Comparison of ENCODE assay signal across 9 cellular contexts in the genomic region with DNA sequence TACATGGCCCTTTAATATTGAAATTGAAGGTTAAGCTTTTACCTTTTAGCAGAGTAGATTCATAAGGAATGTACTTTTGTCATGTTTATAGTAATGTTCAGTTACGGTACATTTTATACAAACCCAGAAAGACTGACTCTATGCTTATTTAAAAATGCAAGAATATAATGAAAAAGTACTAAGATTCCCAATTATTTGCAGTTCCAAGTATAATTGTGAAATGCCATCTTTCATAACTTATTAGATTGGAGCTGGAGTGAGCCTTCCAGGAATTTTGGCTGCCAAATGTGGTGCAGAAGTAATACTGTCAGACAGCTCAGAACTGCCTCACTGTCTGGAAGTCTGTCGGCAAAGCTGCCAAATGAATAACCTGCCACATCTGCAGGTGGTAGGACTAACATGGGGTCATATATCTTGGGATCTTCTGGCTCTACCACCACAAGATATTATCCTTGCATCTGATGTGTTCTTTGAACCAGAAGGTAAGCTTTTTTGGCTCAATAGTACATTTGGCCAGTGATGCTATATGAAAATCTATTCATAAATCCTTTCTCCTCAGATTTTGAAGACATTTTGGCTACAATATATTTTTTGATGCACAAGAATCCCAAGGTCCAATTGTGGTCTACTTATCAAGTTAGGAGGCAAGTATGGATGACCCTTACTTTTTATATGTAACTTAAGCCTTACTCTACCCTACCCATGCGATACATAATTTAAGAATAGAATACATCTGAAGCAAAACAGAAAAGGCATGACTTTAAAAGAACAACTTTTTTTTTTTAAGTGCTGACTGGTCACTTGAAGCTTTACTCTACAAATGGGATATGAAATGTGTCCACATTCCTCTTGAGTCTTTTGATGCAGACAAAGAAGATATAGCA. TPM values are rescaled to one million over a fixed set of nuclear protein-coding genes. Genes with fewer than 3 reads are reported as not detected.
DNase-seq lines count a peak whose midpoint lies in the region; ATAC-seq and TF ChIP-seq lines count a peak whose summit lies in the region.
"Had no signal": no experiment of that assay in that cellular context is flagged by ENCODE, and none has a peak within 500 bp of the region (broad histone marks: within the 10 kb centered on the region; RNA-seq: fewer than 3 reads in every experiment).

No MANE protein-coding gene starts in this region.

- peak overlapping the region; percentile 42 for H3K27ac ChIP-seq in CD4-positive, CD25-positive, alpha-beta regulatory T cell (ENCODE audit: insufficient read depth, low read length, poor library complexity, severe bottlenecking)
- H3K27ac ChIP-seq in H9 (ENCODE audit: insufficient read length, low read depth, low read length) (no peak overlapping the region), mesodermal cell (ENCODE audit: low read depth, low read length, severe bottlenecking) (peak overlapping the region; percentile 4), body of pancreas (peak overlapping the region in 1 of 4 donors; percentile 7)

- peaks cover under 1% of the 10 kb centered on the region for H3K79me1 ChIP-seq in H9 (ENCODE audit: insufficient read depth, low read depth, low read length, poor library complexity, severe bottlenecking)

- no peak overlapping the region for H4K8ac ChIP-seq in H9 (replicated peaks; ENCODE audit: insufficient read length, low read depth, low read length)

- peaks cover 44% of the 10 kb centered on the region for H3K36me3 Mint-ChIP-seq in CD4-positive, CD25-positive, alpha-beta regulatory T cell
- H3K36me3 Mint-ChIP-seq in H9 (ENCODE audit: insufficient read depth in 1 of 3, low read depth in 3 of 3), result peaks cover 39 to 66% (median 45%) of the 10 kb centered on the region in 3 experiments
- peaks cover 72% of the 10 kb centered on the region for H3K36me3 Mint-ChIP-seq in activated CD8-positive, alpha-beta T cell treated with anti-CD3 and anti-CD28 coated beads for 36 hours (ENCODE audit: low read depth)

- no peak overlapping the region for H3K56ac ChIP-seq in H9 (ENCODE audit: insufficient read length, low read depth, low read length)

- no peak overlapping the region for H2BK120ac ChIP-seq in H9 (ENCODE audit: low read depth, low read length, poor library complexity, severe bottlenecking)

- H3K14ac ChIP-seq in H9 (ENCODE audit: insufficient read depth, low read length), result no peak overlapping the region

- no peak overlapping the region for H4K91ac ChIP-seq in H9 (ENCODE audit: insufficient read length, low read depth, low read length)

- H3K27me3 Mint-ChIP-seq in CD4-positive, CD25-positive, alpha-beta regulatory T cell, result peaks cover 6% of the 10 kb centered on the region
- peaks cover 2% of the 10 kb centered on the region for H3K27me3 Mint-ChIP-seq in H9 (ENCODE audit: low read depth)
- no peaks in the 10 kb centered on the region for H3K27me3 Mint-ChIP-seq in activated CD8-positive, alpha-beta T cell treated with anti-CD3 and anti-CD28 coated beads for 36 hours

- TF ChIP-seq POLR2A in body of pancreas (IDR thresholded peaks at IDR 0.05), result peak in 1 of 3 donors; percentile 13

- peaks cover 77% of the 10 kb centered on the region for H3K4me1 ChIP-seq in CD4-positive, CD25-positive, alpha-beta regulatory T cell (ENCODE audit: control insufficient read depth, insufficient read depth, low read length, poor library complexity, severe bottlenecking)
- H3K4me1 ChIP-seq in H9 (ENCODE audit: insufficient read depth, low read length) (no peaks in the 10 kb centered on the region), mesodermal cell (ENCODE audit: control insufficient read depth, insufficient read depth, low read length, poor library complexity, severe bottlenecking) (peaks cover 11% of the 10 kb centered on the region), body of pancreas (peaks cover 62% of the 10 kb centered on the region)

- peaks cover 0 to 3% (median 0%) of the 10 kb centered on the region in 7 donors for H3K9me3 Mint-ChIP-seq in CD4-positive, CD25-positive, alpha-beta regulatory T cell
- peaks cover 3 to 7% of the 10 kb centered on the region in 2 experiments; a peak in 2 of 5 replicates for H3K9me3 Mint-ChIP-seq in H9
- H3K9me3 Mint-ChIP-seq in activated CD8-positive, alpha-beta T cell treated with anti-CD3 and anti-CD28 coated beads for 36 hours, result no peaks in the 10 kb centered on the region

- no peak overlapping the region for H2BK5ac ChIP-seq in H9 (ENCODE audit: insufficient read length, low read length)

- no peaks in the 10 kb centered on the region for H3K23me2 ChIP-seq in H9 (ENCODE audit: insufficient read length, low read depth, low read length, poor library complexity, severe bottlenecking)

- WGBS in H9 (ENCODE audit: extremely low coverage, insufficient read length, low lambda C conversion rate), result no CpG with 5 or more reads among the region's 3 CpGs
- WGBS in mesodermal cell (ENCODE audit: insufficient coverage in 2 of 2), 2 experiments, result 80 to 100% methylated on average over 1 of the region's 3 CpGs
- 68 to 71% methylated on average over 3 of the region's 3 CpGs for WGBS in body of pancreas, 2 donors

- H3K9me3 ChIP-seq in CD4-positive, CD25-positive, alpha-beta regulatory T cell (ENCODE audit: control insufficient read depth in 2 of 2, low read length in 2 of 2), result no peaks in the 10 kb centered on the region
- H3K9me3 ChIP-seq in H9 (ENCODE audit: control insufficient read depth, low read depth, low read length) (no peaks in the 10 kb centered on the region), mesodermal cell (ENCODE audit: control insufficient read depth, low read length) (no peaks in the 10 kb centered on the region), body of pancreas (no peaks in the 10 kb centered on the region)

- no peak overlapping the region for H4K5ac ChIP-seq in H9 (ENCODE audit: insufficient read length, low read depth, low read length)

- H2AFZ ChIP-seq in H9 (ENCODE audit: low read length), result no peak overlapping the region

- TF ChIP-seq CTCF in H9 (conservative IDR thresholded peaks at IDR 0.05) (no peak), body of pancreas (IDR thresholded peaks at IDR 0.05) (no peak)
- TF ChIP-seq CTCF in activated CD8-positive, alpha-beta T cell treated with anti-CD3 and anti-CD28 coated beads for 36 hours (IDR thresholded peaks at IDR 0.05), result no peak

- no peak for ATAC-seq in CD4-positive, CD25-positive, alpha-beta regulatory T cell (ENCODE audit: low read depth in 2 of 2)
- ATAC-seq in activated CD8-positive, alpha-beta T cell treated with anti-CD3 and anti-CD28 coated beads for 36 hours, result no peak
- ATAC-seq in HG02884 (IDR thresholded peaks at IDR 0.05; ENCODE audit: unreplicated experiment), result no peak
- ATAC-seq in body of pancreas, result no peak

- H3K27ac Mint-ChIP-seq in CD4-positive, CD25-positive, alpha-beta regulatory T cell, result peak overlapping the region; percentile 43 to 99 (median 65)
- peak overlapping the region in 1 of 3 experiments; percentile 90; a peak in 2 of 7 replicates for H3K27ac Mint-ChIP-seq in H9
- peak overlapping the region; percentile 92 for H3K27ac Mint-ChIP-seq in activated CD8-positive, alpha-beta T cell treated with anti-CD3 and anti-CD28 coated beads for 36 hours

- CTCF ChIA-PET in activated CD8-positive, alpha-beta T cell treated with anti-CD3 and anti-CD28 coated beads for 36 hours (lab: Charles Lee), result interaction anchor here (5.9 kb wide), 1 partner anchor 19 kb away, joined by 31 read pairs; no protein-coding TSS in a partner anchor

- no peak overlapping the region for H3K18ac ChIP-seq in H9 (ENCODE audit: insufficient read length, low read depth, low read length)

- no peak overlapping the region for H2BK20ac ChIP-seq in H9 (ENCODE audit: low read depth, low read length, poor library complexity, severe bottlenecking)

- peak overlapping the region; percentile 88 to 97 (median 96) for H3K4me3 Mint-ChIP-seq in CD4-positive, CD25-positive, alpha-beta regulatory T cell
- peak overlapping the region; percentile 99 to 100 for H3K4me3 Mint-ChIP-seq in H9
- H3K4me3 Mint-ChIP-seq in activated CD8-positive, alpha-beta T cell treated with anti-CD3 and anti-CD28 coated beads for 36 hours, result peak overlapping the region; percentile 86

- no peak overlapping the region for H2BK12ac ChIP-seq in H9 (ENCODE audit: insufficient read length, low read depth, low read length)

- no peaks in the 10 kb centered on the region for H4K20me1 ChIP-seq in H9 (ENCODE audit: control insufficient read depth, insufficient read depth, insufficient read length)

- peaks cover 51% of the 10 kb centered on the region for H3K36me3 ChIP-seq in CD4-positive, CD25-positive, alpha-beta regulatory T cell (ENCODE audit: control insufficient read depth, insufficient read depth, low read length)
- H3K36me3 ChIP-seq in mesodermal cell (ENCODE audit: control insufficient read depth, insufficient read depth, low read length) (peaks cover 63% of the 10 kb centered on the region), body of pancreas (replicated peaks in 1 of 2; ENCODE audit: insufficient read depth in 1 of 2, low read depth in 2 of 2) (peaks cover 0 to 22% of the 10 kb centered on the region in 2 donors)

- H3K9ac ChIP-seq in H9 (ENCODE audit: extremely low read depth, insufficient read length, low read length), result no peak overlapping the region

- H2BK15ac ChIP-seq in H9 (ENCODE audit: low read depth, low read length), result no peak overlapping the region

- intact Hi-C loops in activated CD8-positive, alpha-beta T cell treated with anti-CD3 and anti-CD28 coated beads for 36 hours (cut with micrococcal nuclease), result no loop called here
- intact Hi-C loops in posterior cingulate gyrus (cut with DNase I), result no loop called here
- intact Hi-C loops in body of pancreas (cut with DNase I), result no loop called here

- H3K4me1 Mint-ChIP-seq in CD4-positive, CD25-positive, alpha-beta regulatory T cell, result peaks cover 29 to 71% (median 51%) of the 10 kb centered on the region in 4 donors
- peaks cover 17 to 22% of the 10 kb centered on the region in 2 experiments for H3K4me1 Mint-ChIP-seq in H9
- H3K4me1 Mint-ChIP-seq in activated CD8-positive, alpha-beta T cell treated with anti-CD3 and anti-CD28 coated beads for 36 hours (ENCODE audit: low read depth), result peaks cover 36% of the 10 kb centered on the region

- H3K4me3 ChIP-seq in CD4-positive, CD25-positive, alpha-beta regulatory T cell (ENCODE audit: low read depth, low read length), result peak overlapping the region; percentile 90
- H3K4me3 ChIP-seq in mesodermal cell (ENCODE audit: extremely low read depth, insufficient read depth, low read length, poor library complexity, severe bottlenecking) (no peak overlapping the region), body of pancreas (no peak overlapping the region)

- peaks cover 19% of the 10 kb centered on the region; the same call in 1 of the 2 replicates for H3K79me2 ChIP-seq in H9 (ENCODE audit: insufficient read depth, low read length)

- H3K4ac ChIP-seq in H9 (ENCODE audit: low read depth, low read length), result no peak overlapping the region

- H3T11ph ChIP-seq in H9 (ENCODE audit: low read length), result no peak overlapping the region

- H3K27me3 ChIP-seq in CD4-positive, CD25-positive, alpha-beta regulatory T cell (ENCODE audit: control insufficient read depth, insufficient read depth, low read length), result no peaks in the 10 kb centered on the region
- H3K27me3 ChIP-seq in H9 (ENCODE audit: insufficient read depth, low read length) (no peaks in the 10 kb centered on the region), body of pancreas (no peaks in the 10 kb centered on the region)

- H3K4me2 ChIP-seq in H9 (ENCODE audit: insufficient read depth, insufficient read length, low read length), result peak overlapping the region; percentile 71

- no peak overlapping the region for H3K23ac ChIP-seq in H9 (ENCODE audit: insufficient read length, low read depth, low read length)

- no peak for DNase-seq in CD4-positive, CD25-positive, alpha-beta regulatory T cell
- DNase-seq in H9 (no peak), posterior cingulate gyrus (no peak), SIG-M5 (lab: John Stamatoyannopoulos, UW) (no peak), body of pancreas (no peak)
- no peak for DNase-seq in activated CD8-positive, alpha-beta T cell treated with anti-CD3 and anti-CD28 coated beads for 36 hours
- DNase-seq: stimulated activated CD4-positive, alpha-beta T cell treated with anti-CD3 and anti-CD28 coated beads, Interleukin-4, amount 100 ng/mL, for 1 hour had no signal

- no peak overlapping the region for H2AK5ac ChIP-seq in H9 (ENCODE audit: insufficient read length, low read length)

- POLR2A ChIA-PET in activated CD8-positive, alpha-beta T cell treated with anti-CD3 and anti-CD28 coated beads for 36 hours (lab: Charles Lee), result interaction anchor here (0.9 to 8.8 kb wide), 9 partner anchors 8 to 721 kb away, joined by 3 to 184 read pairs (median 6); a partner anchor contains a TSS

RNA-seq across cellular contexts. Expression of a gene that starts 4.2 kb away (rescaled TPM):
- 444 TPM for total RNA-seq in CD4-positive, CD25-positive, alpha-beta regulatory T cell
- polyA plus RNA-seq in CD4-positive, CD25-positive, alpha-beta regulatory T cell, result 100 to 1,000 TPM in 1 of 4 donors, 10 to 100 TPM in 3; 86.0 to 113 (median 93.7) TPM
- total RNA-seq in H9 (2021) (578 and 591 TPM in 2 replicates), body of pancreas (100 to 1,000 TPM; 258 to 301 TPM)
- total RNA-seq in activated CD8-positive, alpha-beta T cell treated with anti-CD3 and anti-CD28 coated beads for 36 hours, result 100 to 1,000 TPM; 344 to 364 TPM
- polyA plus RNA-seq in mesodermal cell (2013, experiment 1 of 2), result 140 TPM
- polyA plus RNA-seq in mesodermal cell (2013, experiment 2 of 2), result 142 TPM

RNA-seq across cellular contexts. Expression of a gene that starts 4.9 kb away (rescaled TPM):
- 45.6 TPM for total RNA-seq in CD4-positive, CD25-positive, alpha-beta regulatory T cell
- polyA plus RNA-seq in CD4-positive, CD25-positive, alpha-beta regulatory T cell, result 10 to 100 TPM; 22.3 to 38.5 (median 26.1) TPM
- total RNA-seq in H9 (2021), result 19.9 and 21.8 TPM in 2 replicates
- 10 to 100 TPM; 17.0 to 17.6 TPM for total RNA-seq in activated CD8-positive, alpha-beta T cell treated with anti-CD3 and anti-CD28 coated beads for 36 hours
- 21.6 TPM for polyA plus RNA-seq in mesodermal cell (2013, experiment 1 of 2)
- 25.1 TPM for polyA plus RNA-seq in mesodermal cell (2013, experiment 2 of 2)
- total RNA-seq in body of pancreas, result 10 to 100 TPM in 1 of 2 donors, 1 to 10 TPM in 1; 7.6 to 16.6 TPM

RNA-seq across cellular contexts. Expression of a gene that starts 6.3 kb away (rescaled TPM):
- total RNA-seq in CD4-positive, CD25-positive, alpha-beta regulatory T cell, result 44.1 TPM
- 100 to 1,000 TPM; 130 to 175 (median 162) TPM for polyA plus RNA-seq in CD4-positive, CD25-positive, alpha-beta regulatory T cell
- 25.6 and 29.9 TPM in 2 replicates for total RNA-seq in H9 (2021)
- total RNA-seq in activated CD8-positive, alpha-beta T cell treated with anti-CD3 and anti-CD28 coated beads for 36 hours, result 10 to 100 TPM; 30.7 to 30.9 TPM
- 33.0 TPM for polyA plus RNA-seq in mesodermal cell (2013, experiment 1 of 2)
- 28.1 TPM for polyA plus RNA-seq in mesodermal cell (2013, experiment 2 of 2)
- total RNA-seq in body of pancreas, result 10 to 100 TPM; 25.9 to 44.2 TPM

RNA-seq across cellular contexts. Expression of a gene that starts 6.6 kb away (rescaled TPM):
- total RNA-seq in CD4-positive, CD25-positive, alpha-beta regulatory T cell, result 124 TPM
- polyA plus RNA-seq in CD4-positive, CD25-positive, alpha-beta regulatory T cell, result 10 to 100 TPM; 21.0 to 38.3 (median 33.6) TPM
- total RNA-seq in H9 (2021) (26.3 and 28.9 TPM in 2 replicates), body of pancreas (10 to 100 TPM; 15.2 to 20.0 TPM)
- total RNA-seq in activated CD8-positive, alpha-beta T cell treated with anti-CD3 and anti-CD28 coated beads for 36 hours, result 10 to 100 TPM; 77.9 to 80.3 TPM
- 26.7 TPM for polyA plus RNA-seq in mesodermal cell (2013, experiment 1 of 2)
- polyA plus RNA-seq in mesodermal cell (2013, experiment 2 of 2), result 19.3 TPM

RNA-seq across cellular contexts. Expression of a gene that starts 22.2 kb away (rescaled TPM):
- 5.0 TPM for total RNA-seq in CD4-positive, CD25-positive, alpha-beta regulatory T cell
- polyA plus RNA-seq in CD4-positive, CD25-positive, alpha-beta regulatory T cell, result 1 to 10 TPM; 2.2 to 8.8 (median 5.4) TPM
- total RNA-seq in H9 (2021) (28.2 TPM in 2 replicates), body of pancreas (10 to 100 TPM; 71.9 to 87.4 TPM)
- 1 to 10 TPM; 8.4 to 8.6 TPM for total RNA-seq in activated CD8-positive, alpha-beta T cell treated with anti-CD3 and anti-CD28 coated beads for 36 hours
- 84.9 TPM for polyA plus RNA-seq in mesodermal cell (2013, experiment 1 of 2)
- polyA plus RNA-seq in mesodermal cell (2013, experiment 2 of 2), result 83.0 TPM
